In the genomic region with DNA sequence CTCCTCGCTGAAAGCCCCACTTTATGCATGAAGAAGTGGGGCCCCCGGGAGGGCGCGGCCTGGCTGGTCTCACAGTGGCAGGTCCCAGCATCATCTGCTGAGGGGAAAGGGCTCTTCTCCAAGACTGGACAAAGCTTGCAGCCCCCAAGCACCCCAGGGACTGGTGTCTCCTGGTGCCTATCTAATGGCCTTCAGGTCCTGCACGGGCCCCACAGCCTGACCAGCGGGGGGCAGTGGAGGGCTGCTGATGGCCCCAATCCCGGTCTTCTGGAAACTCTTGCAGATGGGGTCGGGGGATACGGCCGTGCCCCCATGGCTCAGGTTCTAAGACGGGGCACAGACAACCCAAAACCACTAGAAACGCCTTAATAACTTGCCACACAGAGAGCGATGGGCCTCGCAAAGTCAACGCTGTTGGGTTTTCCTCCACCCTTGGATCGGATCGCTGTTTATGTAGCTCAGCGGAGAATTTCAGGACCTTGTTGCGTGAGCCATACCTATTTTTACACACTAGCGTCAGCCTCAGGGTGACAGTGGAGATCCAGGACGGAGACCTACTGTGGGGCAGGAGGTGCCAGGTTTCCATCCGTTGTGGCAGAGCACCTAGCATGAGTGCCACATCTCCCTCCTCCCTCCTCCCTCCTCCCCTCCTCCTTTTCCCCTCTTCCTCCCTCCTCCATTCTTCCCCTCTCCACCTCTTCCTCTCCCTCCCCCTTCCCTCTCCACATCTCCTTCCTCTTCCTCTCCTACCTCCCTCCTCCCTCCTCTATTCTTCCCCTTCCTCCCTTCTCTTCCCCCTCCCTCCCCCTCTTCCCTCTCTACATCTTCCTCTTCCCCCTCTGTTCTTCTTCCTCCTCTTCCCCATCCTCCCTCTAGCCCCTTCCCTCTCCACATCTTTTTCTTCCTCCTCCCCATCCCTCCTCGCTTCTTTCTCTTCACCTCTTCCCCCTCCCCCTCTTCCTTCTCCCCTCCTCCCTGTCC, we compare ENCODE assay signal across 1 cellular context.
TF ChIP-seq lines count a peak whose summit lies in the region.

No MANE protein-coding gene starts in this region.

TF ChIP-seq in HCT116, 20 proteins besides CTCF, POLR2A, EP300 and RAD21 (continued from another document):
- TF ChIP-seq, protein P1, sequence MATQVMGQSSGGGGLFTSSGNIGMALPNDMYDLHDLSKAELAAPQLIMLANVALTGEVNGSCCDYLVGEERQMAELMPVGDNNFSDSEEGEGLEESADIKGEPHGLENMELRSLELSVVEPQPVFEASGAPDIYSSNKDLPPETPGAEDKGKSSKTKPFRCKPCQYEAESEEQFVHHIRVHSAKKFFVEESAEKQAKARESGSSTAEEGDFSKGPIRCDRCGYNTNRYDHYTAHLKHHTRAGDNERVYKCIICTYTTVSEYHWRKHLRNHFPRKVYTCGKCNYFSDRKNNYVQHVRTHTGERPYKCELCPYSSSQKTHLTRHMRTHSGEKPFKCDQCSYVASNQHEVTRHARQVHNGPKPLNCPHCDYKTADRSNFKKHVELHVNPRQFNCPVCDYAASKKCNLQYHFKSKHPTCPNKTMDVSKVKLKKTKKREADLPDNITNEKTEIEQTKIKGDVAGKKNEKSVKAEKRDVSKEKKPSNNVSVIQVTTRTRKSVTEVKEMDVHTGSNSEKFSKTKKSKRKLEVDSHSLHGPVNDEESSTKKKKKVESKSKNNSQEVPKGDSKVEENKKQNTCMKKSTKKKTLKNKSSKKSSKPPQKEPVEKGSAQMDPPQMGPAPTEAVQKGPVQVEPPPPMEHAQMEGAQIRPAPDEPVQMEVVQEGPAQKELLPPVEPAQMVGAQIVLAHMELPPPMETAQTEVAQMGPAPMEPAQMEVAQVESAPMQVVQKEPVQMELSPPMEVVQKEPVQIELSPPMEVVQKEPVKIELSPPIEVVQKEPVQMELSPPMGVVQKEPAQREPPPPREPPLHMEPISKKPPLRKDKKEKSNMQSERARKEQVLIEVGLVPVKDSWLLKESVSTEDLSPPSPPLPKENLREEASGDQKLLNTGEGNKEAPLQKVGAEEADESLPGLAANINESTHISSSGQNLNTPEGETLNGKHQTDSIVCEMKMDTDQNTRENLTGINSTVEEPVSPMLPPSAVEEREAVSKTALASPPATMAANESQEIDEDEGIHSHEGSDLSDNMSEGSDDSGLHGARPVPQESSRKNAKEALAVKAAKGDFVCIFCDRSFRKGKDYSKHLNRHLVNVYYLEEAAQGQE (IDR thresholded peaks at IDR 0.05; ENCODE audit: low read depth): no peak
- TF ChIP-seq ZNF274 (IDR thresholded peaks at IDR 0.05; ENCODE audit: low read depth, low read length): no peak
- TF ChIP-seq MAX (IDR thresholded peaks at IDR 0.05): no peak
- no peak for TF ChIP-seq EZH2 (IDR thresholded peaks at IDR 0.05)
- no peak for TF ChIP-seq EZH2phosphoT487 (IDR thresholded peaks at IDR 0.05; ENCODE audit: borderline replicate concordance)
- TF ChIP-seq SIN3A (IDR thresholded peaks at IDR 0.05; ENCODE audit: low read depth): no peak
- no peak for TF ChIP-seq SRF (IDR thresholded peaks at IDR 0.05; ENCODE audit: low read depth)
